ENCODE assay signal across 9 cellular contexts in genomic region chr3:42216820-42217416, GRCh38. TPM values are rescaled to one million over a fixed set of nuclear protein-coding genes. Genes with fewer than 3 reads are reported as not detected.
DNase-seq lines count a peak whose midpoint lies in the region; ATAC-seq and TF ChIP-seq lines count a peak whose summit lies in the region.
"Had no signal": no experiment of that assay in that cellular context is flagged by ENCODE, and none has a peak within 500 bp of the region (broad histone marks: within the 10 kb centered on the region; RNA-seq: fewer than 3 reads in every experiment).

No MANE protein-coding gene starts in this region.

- peaks cover 13 to 20% (median 14%) of the 10 kb centered on the region in 3 donors for H3K4me1 Mint-ChIP-seq in IgD-negative memory B cell
- peaks cover 44 to 46% of the 10 kb centered on the region in 2 donors for H3K4me1 Mint-ChIP-seq in natural killer cell treated with Interleukin-12 subunit alpha and Interleukin-12 subunit beta and Interleukin-15 and Interleukin-18, amount 100 ng/mL, for 72 hours (ENCODE audit: low read depth in 2 of 2)

- no peak for DNase-seq in activated CD4-positive, CD25-positive, alpha-beta regulatory T cell treated with anti-CD3 and anti-CD28 coated beads, Interleukin-2, amount 50 U/mL, for 72 hours
- DNase-seq in astrocyte of the spinal cord (ENCODE audit: low read depth, low spot score) (peak; percentile 34), NCI-H1436 (lab: John Stamatoyannopoulos, UW) (no peak), kidney glomerular epithelial cell (lab: John Stamatoyannopoulos, UW) (no peak)
- DNase-seq in natural killer cell treated with Interleukin-12 subunit alpha and Interleukin-12 subunit beta and Interleukin-15 and Interleukin-18, amount 100 ng/mL, for 72 hours (ENCODE audit: low spot score), result no peak
- DNase-seq: NCI-H1417 treated with DMSO at 0.1 percent for 48 hours had no signal

- no peak overlapping the region for H3K4me3 Mint-ChIP-seq in IgD-negative memory B cell
- peak overlapping the region; percentile 39 for H3K4me3 Mint-ChIP-seq in natural killer cell treated with Interleukin-12 subunit alpha and Interleukin-12 subunit beta and Interleukin-15 and Interleukin-18, amount 100 ng/mL, for 72 hours

- ATAC-seq in activated CD4-positive, CD25-positive, alpha-beta regulatory T cell treated with anti-CD3 and anti-CD28 coated beads, Interleukin-2, amount 50 U/mL, for 24 hours, result peak; percentile 29 to 39
- no peak for ATAC-seq in natural killer cell treated with Interleukin-12 subunit alpha and Interleukin-12 subunit beta and Interleukin-15 and Interleukin-18, amount 100 ng/mL, for 72 hours
- no peak for ATAC-seq in GM21526 (IDR thresholded peaks at IDR 0.05; ENCODE audit: low FRiP score, unreplicated experiment)

- H3K27ac Mint-ChIP-seq in IgD-negative memory B cell, result peak overlapping the region in 2 of 3 donors; percentile 62 to 63
- H3K27ac Mint-ChIP-seq in natural killer cell treated with Interleukin-12 subunit alpha and Interleukin-12 subunit beta and Interleukin-15 and Interleukin-18, amount 100 ng/mL, for 72 hours, result peak overlapping the region in 1 of 2 donors; percentile 54

- no peaks in the 10 kb centered on the region for H3K27me3 Mint-ChIP-seq in IgD-negative memory B cell
- no peaks in the 10 kb centered on the region for H3K27me3 Mint-ChIP-seq in natural killer cell treated with Interleukin-12 subunit alpha and Interleukin-12 subunit beta and Interleukin-15 and Interleukin-18, amount 100 ng/mL, for 72 hours

- H3K36me3 Mint-ChIP-seq in IgD-negative memory B cell, result peaks cover 13% of the 10 kb centered on the region
- peaks cover 2% of the 10 kb centered on the region for H3K36me3 Mint-ChIP-seq in natural killer cell treated with Interleukin-12 subunit alpha and Interleukin-12 subunit beta and Interleukin-15 and Interleukin-18, amount 100 ng/mL, for 72 hours

- no peaks in the 10 kb centered on the region for H3K9me3 Mint-ChIP-seq in IgD-negative memory B cell
- H3K9me3 Mint-ChIP-seq in natural killer cell treated with Interleukin-12 subunit alpha and Interleukin-12 subunit beta and Interleukin-15 and Interleukin-18, amount 100 ng/mL, for 72 hours, result no peaks in the 10 kb centered on the region

- in situ Hi-C loops in astrocyte of the spinal cord (cut with HindIII; ENCODE audit: low sequenced_read_pairs), result no loop called here

- H3K4me3 ChIP-seq in astrocyte of the spinal cord (ENCODE audit: low read depth, low read length), result no peak overlapping the region

- no peak for TF ChIP-seq CTCF in astrocyte of the spinal cord (IDR thresholded peaks at IDR 0.05; ENCODE audit: low read depth, low read length)

RNA-seq across cellular contexts. Expression of gene CCK, which starts 49.1 kb away (rescaled TPM):
- not detected for polyA plus RNA-seq in IgD-negative memory B cell
- not detected for total RNA-seq in natural killer cell treated with Interleukin-12 subunit alpha and Interleukin-12 subunit beta and Interleukin-15 and Interleukin-18, amount 100 ng/mL, for 72 hours

Comparison
In these comparisons a context has a peak if more than half of its experiments do, and no peak if none do; other contexts are left out.
1. ATAC-seq: peak in activated CD4-positive, CD25-positive, alpha-beta regulatory T cell treated with anti-CD3 and anti-CD28 coated beads, Interleukin-2, amount 50 U/mL, for 24 hours (2 of 2); none in natural killer cell treated with Interleukin-12 subunit alpha and Interleukin-12 subunit beta and Interleukin-15 and Interleukin-18, amount 100 ng/mL, for 72 hours (0 of 2) and GM21526 (single experiment).